In genomic region chr5:17024686-17025180, GRCh38 we compare ENCODE assay signal across 12 cellular contexts.
DNase-seq lines count a peak whose midpoint lies in the region; ATAC-seq, FAIRE-seq and TF ChIP-seq lines count a peak whose summit lies in the region.
"Had no signal": no experiment of that assay in that cellular context is flagged by ENCODE, and none has a peak within 500 bp of the region (broad histone marks: within the 10 kb centered on the region; RNA-seq: fewer than 3 reads in every experiment).

No MANE protein-coding gene starts in this region.

- H4K20me1 ChIP-seq in mammary epithelial cell (ENCODE audit: insufficient read depth, low read length) (no peaks in the 10 kb centered on the region), HepG2 (ENCODE audit: insufficient read depth, low read length) (no peaks in the 10 kb centered on the region)
- H4K20me1 ChIP-seq: BLaER1 treated with 17β-estradiol and CSF1 and Interleukin-3, amounts not matched to agents 10 nM and 100 nM had no signal

- BruUV-seq in mammary epithelial cell (replicated peaks; lab: Mats Ljungman, UMichigan) = no TSS peak
- BruUV-seq in HepG2 (replicated peaks; lab: Mats Ljungman, UMichigan) = no TSS peak

- H3K4me3 ChIP-seq in MG63 = no peak overlapping the region
- no peak overlapping the region for H3K4me3 ChIP-seq in mammary epithelial cell (replicated peaks in 1 of 3; ENCODE audit: insufficient read depth in 1 of 3, low read depth in 2 of 3, low read length in 3 of 3)
- H3K4me3 ChIP-seq in HepG2 (replicated peaks in 1 of 3; ENCODE audit: insufficient read depth in 1 of 3, low read depth in 2 of 3, low read length in 3 of 3) = no peak overlapping the region
- H3K4me3 ChIP-seq in adrenal gland = no peak overlapping the region
- H3K4me3 ChIP-seq: BLaER1 treated with 17β-estradiol and CSF1 and Interleukin-3, amounts not matched to agents 10 nM and 100 nM; coronary artery had no signal

- ATAC-seq in HepG2 = no peak

- TF ChIP-seq POLR2A in HepG2 (IDR thresholded peaks at IDR 0.05; ENCODE audit: insufficient read depth in 1 of 2, low read depth in 2 of 2, low read length in 2 of 2) (no peak), adrenal gland (IDR thresholded peaks at IDR 0.05) (no peak)

- peaks cover 18% of the 10 kb centered on the region for H3K4me1 ChIP-seq in mammary epithelial cell (ENCODE audit: insufficient read depth, low read length)
- H3K4me1 ChIP-seq in HepG2 (ENCODE audit: insufficient read depth, low read length) = no peaks in the 10 kb centered on the region
- peaks cover 0 to 6% of the 10 kb centered on the region in 2 donors for H3K4me1 ChIP-seq in adrenal gland (replicated peaks in 1 of 2)

- TF ChIP-seq CTCF in mammary epithelial cell (conservative IDR thresholded peaks at IDR 0.05 in 1 of 2, IDR thresholded peaks at IDR 0.05 in 1 of 2; ENCODE audit: extremely low read depth in 1 of 2, insufficient read depth in 1 of 2, low read depth in 1 of 2, low read length in 2 of 2) (no peak), HepG2 (CRISPR knock-in tag; IDR thresholded peaks at IDR 0.05) (no peak), adrenal gland (IDR thresholded peaks at IDR 0.05) (no peak)

- TF ChIP-seq EP300 in HepG2 (IDR thresholded peaks at IDR 0.05; ENCODE audit: low read depth in 2 of 2, low read length in 2 of 2) (no peak), HepG2 (CRISPR knock-in tag; IDR thresholded peaks at IDR 0.05; ENCODE audit: borderline replicate concordance) (no peak)

- no peaks in the 10 kb centered on the region for H3K79me2 ChIP-seq in mammary epithelial cell (ENCODE audit: insufficient read depth, low read length)
- no peaks in the 10 kb centered on the region for H3K79me2 ChIP-seq in HepG2 (ENCODE audit: insufficient read depth, low read length)

- POLR2A ChIA-PET in HepG2 (lab: Yijun Ruan, JAX) = no interaction called here

- no peaks in the 10 kb centered on the region for H3K36me3 ChIP-seq in MG63
- no peaks in the 10 kb centered on the region for H3K36me3 ChIP-seq in mammary epithelial cell (ENCODE audit: insufficient read depth, low read length)
- H3K36me3 ChIP-seq in HepG2 (replicated peaks in 1 of 2; ENCODE audit: control insufficient read depth in 1 of 2, insufficient read depth in 2 of 2, low read length in 2 of 2) = no peaks in the 10 kb centered on the region
- no peaks in the 10 kb centered on the region for H3K36me3 ChIP-seq in adrenal gland (replicated peaks in 1 of 2)
- H3K36me3 ChIP-seq: BLaER1 treated with 17β-estradiol and CSF1 and Interleukin-3, amounts not matched to agents 10 nM and 100 nM had no signal

- no peaks in the 10 kb centered on the region for H3K27me3 ChIP-seq in MG63
- no peaks in the 10 kb centered on the region for H3K27me3 ChIP-seq in mammary epithelial cell (ENCODE audit: insufficient read depth, low read length)
- H3K27me3 ChIP-seq in HepG2 (ENCODE audit: control insufficient read depth in 1 of 2, insufficient read depth in 2 of 2, low read length in 2 of 2) = no peaks in the 10 kb centered on the region
- no peaks in the 10 kb centered on the region for H3K27me3 ChIP-seq in adrenal gland
- H3K27me3 ChIP-seq: BLaER1 treated with 17β-estradiol and CSF1 and Interleukin-3, amounts not matched to agents 10 nM and 100 nM had no signal

- no peak for TF ChIP-seq RAD21 in HepG2 (CRISPR knock-in tag; IDR thresholded peaks at IDR 0.05)

- H3K9ac ChIP-seq in mammary epithelial cell (ENCODE audit: insufficient read depth, low read length) = no peak overlapping the region
- no peak overlapping the region for H3K9ac ChIP-seq in HepG2 (ENCODE audit: insufficient read depth, low read depth, low read length)
- H3K9ac ChIP-seq: BLaER1 treated with 17β-estradiol and CSF1 and Interleukin-3, amounts not matched to agents 10 nM and 100 nM had no signal

- CTCF ChIA-PET in mammary epithelial cell (lab: Charles Lee; ENCODE audit: low non-redundant PET) = no interaction called here
- CTCF ChIA-PET in HepG2 (lab: Yijun Ruan, JAX; ENCODE audit: low intra/inter-chr PET ratio, low total read pairs) = no interaction called here

- WGBS in mammary epithelial cell (ENCODE audit: low coverage, missing lambda C conversion rate) = 95% methylated on average over 6 of the region's 6 CpGs
- WGBS in HepG2 (ENCODE audit: low lambda C conversion rate) = 72% methylated on average over 2 of the region's 6 CpGs
- WGBS in adrenal gland, 4 donors = 74 to 86% (median 83%) methylated on average over 6 of the region's 6 CpGs

- intact Hi-C loops in mammary epithelial cell (cut with micrococcal nuclease) (no loop called here), HepG2 (cut with micrococcal nuclease; ENCODE audit: unreplicated experiment) (no loop called here), adrenal gland (cut with DNase I) (no loop called here)

- no peak for FAIRE-seq in HepG2 (lab: Jason Lieb, UNC)

- no peak overlapping the region for H3K27ac ChIP-seq in mammary epithelial cell (ENCODE audit: insufficient read depth, low read depth, low read length)
- no peak overlapping the region for H3K27ac ChIP-seq in HepG2 (ENCODE audit: extremely low read length, insufficient read depth, low read length)
- no peak overlapping the region for H3K27ac ChIP-seq in adrenal gland
- H3K27ac ChIP-seq: BLaER1 treated with 17β-estradiol and CSF1 and Interleukin-3, amounts not matched to agents 10 nM and 100 nM; coronary artery had no signal

- peak; percentile 73 for DNase-seq in AG08395 (ENCODE audit: low spot score)
- DNase-seq in MG63 = peak; percentile 48
- DNase-seq in mammary epithelial cell = peak; percentile 49
- DNase-seq in kidney glomerular epithelial cell (lab: John Stamatoyannopoulos, UW) = peak; percentile 18
- no peak for DNase-seq in HepG2 (ENCODE audit: low spot score)
- DNase-seq in retina = no peak
- no peak for DNase-seq in adrenal gland
- no peak for DNase-seq in activated CD4-positive, alpha-beta T cell treated with anti-CD3 and anti-CD28 coated beads for 4 hours
- DNase-seq: hippocampal formation, NCI-H1105 treated with DMSO at 0.1 percent for 48 hours had no signal

- dilution Hi-C loops in mammary epithelial cell (cut with HindIII; ENCODE audit: low sequenced_read_pairs) = no loop called here

- no peak overlapping the region for H2AFZ ChIP-seq in mammary epithelial cell (ENCODE audit: low read depth, low read length)
- H2AFZ ChIP-seq in HepG2 (ENCODE audit: low read length) = no peak overlapping the region

- H3K9me3 ChIP-seq in MG63 (peaks cover 3% of the 10 kb centered on the region; the same call in 1 of the 2 replicates), mammary epithelial cell (replicated peaks; ENCODE audit: insufficient read depth, low read length) (no peaks in the 10 kb centered on the region), HepG2 (ENCODE audit: low read length) (no peaks in the 10 kb centered on the region), adrenal gland (replicated peaks in 1 of 3) (no peaks in the 10 kb centered on the region)

- in situ Hi-C loops in mammary epithelial cell (cut with MboI; ENCODE audit: low sequenced_read_pairs in 2 of 2) (no loop called here), HepG2 (cut with HindIII; ENCODE audit: extremely low pct_ligation_motif_present, low pct_unique_long_range_greater_than_20kb) (no loop called here)

- H3K4me2 ChIP-seq in mammary epithelial cell (ENCODE audit: insufficient read depth, low read depth, low read length) = no peak overlapping the region
- H3K4me2 ChIP-seq in HepG2 (ENCODE audit: low read depth, low read length) = no peak overlapping the region

TF ChIP-seq in HepG2, 621 proteins besides CTCF, POLR2A, EP300 and RAD21:
- no peak for TF ChIP-seq ZNF672 (CRISPR knock-in tag; IDR thresholded peaks at IDR 0.05)
- no peak for TF ChIP-seq MED8 (CRISPR knock-in tag; IDR thresholded peaks at IDR 0.05; ENCODE audit: insufficient replicate concordance)
- TF ChIP-seq GABPA (IDR thresholded peaks at IDR 0.05; ENCODE audit: low read depth, low read length) = no peak
- no peak for TF ChIP-seq GABPA (CRISPR knock-in tag; IDR thresholded peaks at IDR 0.05; ENCODE audit: low read depth)
- TF ChIP-seq ZNF33A (CRISPR knock-in tag; IDR thresholded peaks at IDR 0.05; ENCODE audit: borderline replicate concordance) = no peak
- TF ChIP-seq MAFK (conservative IDR thresholded peaks at IDR 0.05 in 1 of 2, IDR thresholded peaks at IDR 0.05 in 1 of 2; ENCODE audit: low read length in 2 of 2) = peak in 1 of 2 experiments; percentile 6; a peak in 1 of 4 replicates
- TF ChIP-seq FLYWCH1 (CRISPR knock-in tag; IDR thresholded peaks at IDR 0.05) = no peak
- no peak for TF ChIP-seq FOXO4 (CRISPR knock-in tag; conservative IDR thresholded peaks at IDR 0.05)
- no peak for TF ChIP-seq TEAD2 (CRISPR knock-in tag; IDR thresholded peaks at IDR 0.05)
- TF ChIP-seq ZSCAN25 (CRISPR knock-in tag; IDR thresholded peaks at IDR 0.05) = no peak

Comparison
In these comparisons a context has a peak if more than half of its experiments do, and no peak if none do; other contexts are left out.
1. DNase-seq: peak in AG08395 (single experiment), MG63 (single experiment), mammary epithelial cell (single experiment) and kidney glomerular epithelial cell (single experiment); none in HepG2 (single experiment), retina (single experiment), adrenal gland (0 of 7) and activated CD4-positive, alpha-beta T cell treated with anti-CD3 and anti-CD28 coated beads for 4 hours (0 of 2).